ENCODE assay signal across 37 cellular contexts in genomic region chr3:135176881-135177280, GRCh38.
"Had no signal": no experiment of that assay in that cellular context is flagged by ENCODE, and none has a peak within 500 bp of the region (broad histone marks: within the 10 kb centered on the region; RNA-seq: fewer than 3 reads in every experiment).

No MANE protein-coding gene starts in this region.

- H3K4me1 Mint-ChIP-seq: activated B cell treated with CpG ODN at 0.5 μM for 24 hours; activated CD4-positive, alpha-beta T cell treated with anti-CD3 and anti-CD28 coated beads, Interleukin-2, amount 10 ng/mL, durations not matched to agents 24 days and 14 days; activated naive CD8-positive, alpha-beta T cell treated with anti-CD3 and anti-CD28 coated beads for 36 hours; activated T-helper 17 cell treated with anti-CD3 and anti-CD28 coated beads, Interleukin-2, amount 50 U/mL, for 72 hours had no signal

- H3K9me3 Mint-ChIP-seq: activated B cell treated with CpG ODN at 0.5 μM for 24 hours; activated CD4-positive, alpha-beta memory T cell treated with anti-CD3 and anti-CD28 coated beads for 36 hours; activated CD8-positive, alpha-beta T cell treated with anti-CD3 and anti-CD28 coated beads for 36 hours; activated T-cell treated with anti-CD3 and anti-CD28 coated beads, Interleukin-2, amount 50 U/mL, for 4 hours; activated T-helper 1 cell treated with anti-CD3 and anti-CD28 coated beads, Interleukin-12 subunit alpha, Interleukin-12 subunit beta, Interleukin-2, Interleukin-4 antibody, amounts not matched to agents 30 ng/mL and 10 ng/mL and 1 ng/mL, durations not matched to agents 14 hours and 24 hours and 36 hours had no signal

- H3K4me3 ChIP-seq: adrenal gland, body of pancreas, breast epithelium had no signal

- ATAC-seq: activated CD8-positive, alpha-beta T cell treated with anti-CD3 and anti-CD28 coated beads for 36 hours; activated naive CD4-positive, alpha-beta T cell treated with anti-CD3 and anti-CD28 coated beads, Interleukin-2, amount 50 U/mL, for 72 hours; activated T-cell treated with anti-CD3 and anti-CD28 coated beads, Interleukin-2, amount 50 U/mL, for 4 hours; activated T-cell treated with anti-CD3 and anti-CD28 coated beads, Interleukin-2, amount 50 U/mL, for 72 hours; activated T-helper 17 cell treated with anti-CD3 and anti-CD28 coated beads, Interleukin-2, amount 50 U/mL, for 72 hours; body of pancreas had no signal

- H3K36me3 Mint-ChIP-seq: activated CD4-positive, alpha-beta memory T cell treated with anti-CD3 and anti-CD28 coated beads for 36 hours; activated naive CD8-positive, alpha-beta T cell treated with anti-CD3 and anti-CD28 coated beads for 36 hours had no signal

- H3K4me1 ChIP-seq: adrenal gland, body of pancreas, breast epithelium had no signal

- H3K27ac Mint-ChIP-seq: activated B cell treated with CpG ODN at 0.5 μM for 24 hours; activated CD4-positive, alpha-beta memory T cell treated with anti-CD3 and anti-CD28 coated beads for 36 hours; activated CD4-positive, alpha-beta T cell treated with anti-CD3 and anti-CD28 coated beads, Interleukin-2, amount 10 ng/mL, durations not matched to agents 24 days and 14 days; activated CD8-positive, alpha-beta T cell treated with anti-CD3 and anti-CD28 coated beads for 36 hours; activated naive CD4-positive, alpha-beta T cell treated with anti-CD3 and anti-CD28 coated beads for 36 hours; activated naive CD4-positive, alpha-beta T cell treated with anti-CD3 and anti-CD28 coated beads, Interleukin-2, amount 50 U/mL, for 72 hours; activated naive CD8-positive, alpha-beta T cell treated with anti-CD3 and anti-CD28 coated beads for 36 hours; activated T-cell treated with anti-CD3 and anti-CD28 coated beads, Interleukin-2, amount 50 U/mL, for 72 hours; activated T-helper 1 cell treated with anti-CD3 and anti-CD28 coated beads, Interleukin-12 subunit alpha, Interleukin-12 subunit beta, Interleukin-2, Interleukin-4 antibody, amounts not matched to agents 30 ng/mL and 10 ng/mL and 1 ng/mL, durations not matched to agents 14 hours and 24 hours and 36 hours; activated T-helper 17 cell treated with anti-CD3 and anti-CD28 coated beads, Interleukin-2, amount 50 U/mL, for 72 hours; T-helper 1 cell treated with Interleukin-12 subunit alpha and Interleukin-12 subunit beta and Interleukin-4 antibody, amounts not matched to agents 30 μg/mL and 1 μg/mL, for 36 hours; T-helper 2 cell treated with Interferon-gamma antibody and Interleukin-4, amounts not matched to agents 5 μg/mL and 100 μg/mL, for 36 hours had no signal

- H3K27me3 ChIP-seq: adrenal gland, body of pancreas, brain microvascular endothelial cell, breast epithelium had no signal

- H3K9me3 ChIP-seq: adrenal gland, body of pancreas, breast epithelium had no signal

- FAIRE-seq: astrocyte, TTC549 had no signal

- H3K36me3 ChIP-seq: adrenal gland, brain microvascular endothelial cell, breast epithelium had no signal

- DNase-seq: activated B cell treated with CpG ODN at 0.5 μM for 24 hours; activated CD4-positive, alpha-beta memory T cell treated with anti-CD3 and anti-CD28 coated beads for 36 hours; activated CD4-positive, alpha-beta T cell treated with anti-CD3 and anti-CD28 coated beads for 4 hours; activated CD4-positive, alpha-beta T cell treated with anti-CD3 and anti-CD28 coated beads, Interleukin-2, amount 10 ng/mL, durations not matched to agents 24 days and 14 days; activated CD4-positive, alpha-beta T cell treated with anti-CD3 and anti-CD28 coated beads, Interleukin-2, amount 50 U/mL, for 1 hour; activated CD4-positive, alpha-beta T cell treated with anti-CD3 and anti-CD28 coated beads, Interleukin-2, amount 50 U/mL, for 4 hours; activated CD4-positive, CD25-positive, alpha-beta regulatory T cell treated with anti-CD3 and anti-CD28 coated beads, Interleukin-2, amount 50 U/mL, for 72 hours; activated CD8-positive, alpha-beta memory T cell treated with anti-CD3 and anti-CD28 coated beads, Interleukin-2, amount 50 U/mL, for 4 hours; activated CD8-positive, alpha-beta T cell treated with anti-CD3 and anti-CD28 coated beads for 36 hours; activated effector memory CD4-positive, alpha-beta T cell treated with anti-CD3 and anti-CD28 coated beads, Interleukin-2, amount 50 U/mL, for 16 hours; activated gamma-delta T cell treated with Interleukin-2 at 50 U/mL for 16 hours; activated naive CD4-positive, alpha-beta T cell; activated naive CD4-positive, alpha-beta T cell treated with anti-CD3 and anti-CD28 coated beads for 36 hours; activated naive CD4-positive, alpha-beta T cell treated with anti-CD3 and anti-CD28 coated beads, Interleukin-2, amount 50 U/mL, for 16 hours; activated naive CD8-positive, alpha-beta T cell treated with anti-CD3 and anti-CD28 coated beads for 36 hours; activated T-cell treated with anti-CD3 and anti-CD28 coated beads for 4 hours; activated T-cell treated with anti-CD3 and anti-CD28 coated beads, Interleukin-2, amount 50 U/mL, for 1 hour; activated T-cell treated with anti-CD3 and anti-CD28 coated beads, Interleukin-2, amount 50 U/mL, for 4 hours; activated T-cell treated with anti-CD3 and anti-CD28 coated beads, Interleukin-2, amount 50 U/mL, for 72 hours; adrenal gland; amniotic stem cell; aorta; body of pancreas; brain microvascular endothelial cell; central memory CD4-positive, alpha-beta T cell; T-helper 1 cell; T-helper 2 cell; T-helper 9 cell had no signal

- H3K27ac ChIP-seq: adrenal gland, body of pancreas, brain microvascular endothelial cell, breast epithelium, VCaP had no signal

- H3K4me3 Mint-ChIP-seq: activated B cell treated with CpG ODN at 0.5 μM for 24 hours; activated CD4-positive, alpha-beta memory T cell treated with anti-CD3 and anti-CD28 coated beads for 36 hours; activated CD4-positive, alpha-beta T cell treated with anti-CD3 and anti-CD28 coated beads, Interleukin-2, amount 10 ng/mL, durations not matched to agents 24 days and 14 days; activated CD8-positive, alpha-beta T cell treated with anti-CD3 and anti-CD28 coated beads for 36 hours; activated naive CD4-positive, alpha-beta T cell treated with anti-CD3 and anti-CD28 coated beads for 36 hours; activated naive CD8-positive, alpha-beta T cell treated with anti-CD3 and anti-CD28 coated beads for 36 hours; activated T-cell treated with anti-CD3 and anti-CD28 coated beads, Interleukin-2, amount 50 U/mL, for 4 hours; activated T-cell treated with anti-CD3 and anti-CD28 coated beads, Interleukin-2, amount 50 U/mL, for 72 hours; activated T-helper 1 cell treated with anti-CD3 and anti-CD28 coated beads, Interleukin-12 subunit alpha, Interleukin-12 subunit beta, Interleukin-2, Interleukin-4 antibody, amounts not matched to agents 30 ng/mL and 10 ng/mL and 1 ng/mL, durations not matched to agents 14 hours and 24 hours and 36 hours; activated T-helper 17 cell treated with anti-CD3 and anti-CD28 coated beads, Interleukin-2, amount 50 U/mL, for 72 hours; T-helper 1 cell treated with Interleukin-12 subunit alpha and Interleukin-12 subunit beta and Interleukin-4 antibody, amounts not matched to agents 30 μg/mL and 1 μg/mL, for 36 hours; T-helper 2 cell treated with Interferon-gamma antibody and Interleukin-4, amounts not matched to agents 5 μg/mL and 100 μg/mL, for 36 hours had no signal
